ENCODE assay signal across 19 cellular contexts in the genomic region with DNA sequence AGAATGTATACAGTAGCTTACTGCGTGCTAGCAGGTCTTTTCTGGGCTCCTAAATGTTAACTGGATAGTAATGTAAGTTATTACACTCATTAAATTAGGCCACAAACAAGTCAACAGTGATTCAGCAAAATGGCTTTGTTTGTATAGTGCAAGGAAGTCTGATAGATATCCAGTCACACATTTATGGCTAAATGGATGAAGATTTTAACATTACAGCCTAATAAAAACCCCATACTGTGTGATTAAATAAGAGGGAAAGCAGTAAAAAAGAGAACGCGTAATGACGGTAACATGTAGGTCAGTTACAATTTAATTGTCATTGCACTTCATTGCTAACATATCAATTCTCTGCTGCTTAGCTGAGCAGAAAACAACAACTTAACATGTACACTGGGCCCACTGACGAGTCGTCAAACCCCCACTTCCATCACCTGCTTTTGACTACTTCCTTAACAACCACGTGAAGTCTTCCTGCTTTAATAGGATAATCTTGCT.
DNase-seq lines count a peak whose midpoint lies in the region; TF ChIP-seq lines count a peak whose summit lies in the region.
"Had no signal": no experiment of that assay in that cellular context is flagged by ENCODE, and none has a peak within 500 bp of the region (broad histone marks: within the 10 kb centered on the region; RNA-seq: fewer than 3 reads in every experiment).

No MANE protein-coding gene starts in this region.

- no peak overlapping the region for H3K9ac ChIP-seq in Karpas-422 (ENCODE audit: low read length)

- H3K36me3 ChIP-seq in Karpas-422 (ENCODE audit: insufficient read depth, low read length): no peaks in the 10 kb centered on the region

- H3K36me3 Mint-ChIP-seq in T-helper 2 cell treated with Interferon-gamma antibody and Interleukin-4, amounts not matched to agents 5 μg/mL and 100 μg/mL, for 36 hours (ENCODE audit: low read depth): no peaks in the 10 kb centered on the region
- H3K36me3 Mint-ChIP-seq in chondrocyte (ENCODE audit: low read depth): no peaks in the 10 kb centered on the region
- H3K36me3 Mint-ChIP-seq: activated naive CD8-positive, alpha-beta T cell treated with anti-CD3 and anti-CD28 coated beads, Interleukin-2, amount 10 ng/mL, durations not matched to agents 7 days and 5 days; memory B cell had no signal

- H2AFZ ChIP-seq in Karpas-422 (ENCODE audit: low read length): no peak overlapping the region

- DNase-seq in DMS79 treated with DMSO at 0.1 percent for 48 hours (lab: John Stamatoyannopoulos, UW): peak; percentile 38
- no peak for DNase-seq in DMS79 (lab: John Stamatoyannopoulos, UW)
- peak; percentile 55 for DNase-seq in NCI-H1105 treated with DMSO at 0.1 percent for 48 hours (lab: John Stamatoyannopoulos, UW)
- DNase-seq in NCI-H774 (lab: John Stamatoyannopoulos, UW): peak; percentile 14
- peak; percentile 10 for DNase-seq in retina
- no peak for DNase-seq in T-helper 2 cell treated with Interferon-gamma antibody and Interleukin-4, amounts not matched to agents 5 μg/mL and 100 μg/mL, for 36 hours (ENCODE audit: low spot score)
- no peak for DNase-seq in chondrocyte (ENCODE audit: low spot score)
- no peak for DNase-seq in Karpas-422
- DNase-seq: activated CD4-positive, alpha-beta T cell treated with anti-CD3 and anti-CD28 coated beads, Interleukin-2, amount 10 ng/mL, durations not matched to agents 24 days and 14 days; activated naive CD8-positive, alpha-beta T cell treated with anti-CD3 and anti-CD28 coated beads, Interleukin-2, amount 10 ng/mL, durations not matched to agents 7 days and 5 days; Caco-2; effector memory CD8-positive, alpha-beta T cell; NCI-H1048; NCI-H446 treated with DMSO at 0.1 percent for 48 hours; occipital lobe; trophoblast cell had no signal

- no peaks in the 10 kb centered on the region for H3K4me1 ChIP-seq in Karpas-422 (ENCODE audit: low read length)
- H3K4me1 ChIP-seq: Caco-2 had no signal

- no peaks in the 10 kb centered on the region for H3K27me3 ChIP-seq in Karpas-422 (ENCODE audit: low read length)

- no peaks in the 10 kb centered on the region for H3K9me3 Mint-ChIP-seq in T-helper 2 cell treated with Interferon-gamma antibody and Interleukin-4, amounts not matched to agents 5 μg/mL and 100 μg/mL, for 36 hours
- no peaks in the 10 kb centered on the region for H3K9me3 Mint-ChIP-seq in chondrocyte (ENCODE audit: low read depth)
- H3K9me3 Mint-ChIP-seq: activated CD4-positive, alpha-beta T cell treated with anti-CD3 and anti-CD28 coated beads, Interleukin-2, amount 10 ng/mL, durations not matched to agents 24 days and 14 days; activated naive CD8-positive, alpha-beta T cell treated with anti-CD3 and anti-CD28 coated beads, Interleukin-2, amount 10 ng/mL, durations not matched to agents 7 days and 5 days; memory B cell had no signal

- TF ChIP-seq CTCF in chondrocyte (IDR thresholded peaks at IDR 0.05): no peak

- H3K27ac Mint-ChIP-seq in T-helper 2 cell treated with Interferon-gamma antibody and Interleukin-4, amounts not matched to agents 5 μg/mL and 100 μg/mL, for 36 hours: no peak overlapping the region
- H3K27ac Mint-ChIP-seq in chondrocyte (ENCODE audit: unreplicated experiment): no peak overlapping the region
- H3K27ac Mint-ChIP-seq: activated CD4-positive, alpha-beta T cell treated with anti-CD3 and anti-CD28 coated beads, Interleukin-2, amount 10 ng/mL, durations not matched to agents 24 days and 14 days; activated naive CD8-positive, alpha-beta T cell treated with anti-CD3 and anti-CD28 coated beads, Interleukin-2, amount 10 ng/mL, durations not matched to agents 7 days and 5 days; activated T-helper 17 cell treated with anti-CD3 and anti-CD28 coated beads, Interleukin-2, amount 50 U/mL, for 72 hours; B cell; effector memory CD8-positive, alpha-beta T cell; memory B cell had no signal

- no peaks in the 10 kb centered on the region for H3K4me1 Mint-ChIP-seq in T-helper 2 cell treated with Interferon-gamma antibody and Interleukin-4, amounts not matched to agents 5 μg/mL and 100 μg/mL, for 36 hours (ENCODE audit: low read depth)
- no peaks in the 10 kb centered on the region for H3K4me1 Mint-ChIP-seq in chondrocyte (ENCODE audit: low read depth)
- H3K4me1 Mint-ChIP-seq: activated CD4-positive, alpha-beta T cell treated with anti-CD3 and anti-CD28 coated beads, Interleukin-2, amount 10 ng/mL, durations not matched to agents 24 days and 14 days; activated naive CD8-positive, alpha-beta T cell treated with anti-CD3 and anti-CD28 coated beads, Interleukin-2, amount 10 ng/mL, durations not matched to agents 7 days and 5 days; activated T-helper 17 cell treated with anti-CD3 and anti-CD28 coated beads, Interleukin-2, amount 50 U/mL, for 72 hours; B cell; memory B cell had no signal

- H3K4me2 ChIP-seq in Karpas-422 (ENCODE audit: low read depth, low read length, poor library complexity, severe bottlenecking): no peak overlapping the region

- no peaks in the 10 kb centered on the region for H4K20me1 ChIP-seq in Karpas-422 (ENCODE audit: insufficient read depth, low read depth, low read length)

- no peak overlapping the region for H3K27ac ChIP-seq in Karpas-422 (ENCODE audit: low read length)

- H3K9me3 ChIP-seq in Karpas-422 (ENCODE audit: low read length): no peaks in the 10 kb centered on the region
- H3K9me3 ChIP-seq: Caco-2 had no signal

- H3K9me2 ChIP-seq in Karpas-422 (replicated peaks; ENCODE audit: insufficient read depth, low read length): no peaks in the 10 kb centered on the region

- no peak overlapping the region for H3K4me3 ChIP-seq in Karpas-422 (ENCODE audit: low read length)

- H3K79me2 ChIP-seq in Karpas-422 (ENCODE audit: low read length): no peaks in the 10 kb centered on the region

- H3K27me3 Mint-ChIP-seq in T-helper 2 cell treated with Interferon-gamma antibody and Interleukin-4, amounts not matched to agents 5 μg/mL and 100 μg/mL, for 36 hours (ENCODE audit: low read depth): no peaks in the 10 kb centered on the region
- H3K27me3 Mint-ChIP-seq in chondrocyte (ENCODE audit: low read depth): no peaks in the 10 kb centered on the region
- H3K27me3 Mint-ChIP-seq: activated CD4-positive, alpha-beta T cell treated with anti-CD3 and anti-CD28 coated beads, Interleukin-2, amount 10 ng/mL, durations not matched to agents 24 days and 14 days; activated naive CD8-positive, alpha-beta T cell treated with anti-CD3 and anti-CD28 coated beads, Interleukin-2, amount 10 ng/mL, durations not matched to agents 7 days and 5 days; effector memory CD8-positive, alpha-beta T cell had no signal

- no peak overlapping the region for H3K4me3 Mint-ChIP-seq in T-helper 2 cell treated with Interferon-gamma antibody and Interleukin-4, amounts not matched to agents 5 μg/mL and 100 μg/mL, for 36 hours
- H3K4me3 Mint-ChIP-seq in chondrocyte (ENCODE audit: unreplicated experiment): no peak overlapping the region
- H3K4me3 Mint-ChIP-seq: activated CD4-positive, alpha-beta T cell treated with anti-CD3 and anti-CD28 coated beads, Interleukin-2, amount 10 ng/mL, durations not matched to agents 24 days and 14 days; activated naive CD8-positive, alpha-beta T cell treated with anti-CD3 and anti-CD28 coated beads, Interleukin-2, amount 10 ng/mL, durations not matched to agents 7 days and 5 days; activated T-helper 17 cell treated with anti-CD3 and anti-CD28 coated beads, Interleukin-2, amount 50 U/mL, for 72 hours; B cell; effector memory CD8-positive, alpha-beta T cell; memory B cell had no signal

Comparison
In these comparisons a context has a peak if more than half of its experiments do, and no peak if none do; other contexts are left out.
1. DNase-seq: peak in DMS79 treated with DMSO at 0.1 percent for 48 hours (single experiment), NCI-H1105 treated with DMSO at 0.1 percent for 48 hours (single experiment), NCI-H774 (single experiment) and retina (single experiment); none in DMS79 (single experiment), T-helper 2 cell treated with Interferon-gamma antibody and Interleukin-4, amounts not matched to agents 5 μg/mL and 100 μg/mL, for 36 hours (single experiment), chondrocyte (single experiment) and Karpas-422 (single experiment).